Comparison of ENCODE assay signal across 9 cellular contexts in the genomic region with DNA sequence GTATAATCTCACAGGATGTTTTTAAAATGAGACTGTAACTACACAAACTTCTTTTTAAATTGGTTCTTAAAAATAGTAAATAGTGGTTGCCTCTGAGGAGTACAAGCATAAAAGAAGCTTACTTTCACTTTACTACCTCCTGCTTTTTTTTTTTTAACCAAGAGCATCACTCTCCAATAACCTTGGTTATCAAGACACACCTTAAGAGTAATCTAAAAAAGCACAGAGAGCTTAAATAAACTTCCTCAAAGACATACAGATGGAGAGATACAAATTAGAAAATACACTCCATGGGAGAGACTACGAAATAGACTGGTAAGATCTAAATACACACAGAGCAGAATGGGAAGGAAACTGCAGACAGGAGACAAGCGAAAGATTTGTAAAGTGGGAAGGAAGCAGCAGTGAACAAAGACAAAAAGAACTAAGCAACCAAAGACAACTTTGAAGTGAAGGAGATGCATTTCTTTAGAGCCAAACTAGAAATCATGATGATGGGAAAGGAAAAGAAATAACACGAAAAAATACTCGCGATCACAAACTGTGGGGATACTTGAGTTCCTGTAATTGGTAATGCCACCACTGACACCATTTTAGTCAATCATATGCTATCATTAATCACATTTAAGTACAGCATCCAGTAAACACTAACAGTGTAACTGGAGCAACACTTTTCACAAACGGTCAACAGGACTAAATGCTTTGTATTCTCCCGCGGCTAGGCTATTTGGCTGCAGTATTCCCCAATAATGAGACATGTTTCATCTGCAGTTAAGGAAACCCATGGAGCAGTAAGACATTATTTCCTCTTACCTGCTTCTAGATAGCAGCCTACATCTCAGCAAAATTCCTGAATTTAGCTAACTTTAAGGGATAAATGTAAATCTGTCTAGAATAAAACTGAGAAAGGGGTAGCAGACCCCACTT. TPM values are rescaled to one million over a fixed set of nuclear protein-coding genes. Genes with fewer than 3 reads are reported as not detected.
DNase-seq lines count a peak whose midpoint lies in the region; ATAC-seq and TF ChIP-seq lines count a peak whose summit lies in the region.
"Had no signal": no experiment of that assay in that cellular context is flagged by ENCODE, and none has a peak within 500 bp of the region (broad histone marks: within the 10 kb centered on the region; RNA-seq: fewer than 3 reads in every experiment).

No MANE protein-coding gene starts in this region.

- H3K9ac ChIP-seq in rectal smooth muscle tissue (ENCODE audit: low read length) = no peak overlapping the region

- H3K9me3 Mint-ChIP-seq in T-cell = no peaks in the 10 kb centered on the region

- H3K9me3 ChIP-seq in cardiac muscle cell (ENCODE audit: low read depth) = no peaks in the 10 kb centered on the region

- TF ChIP-seq CTCF in cardiac muscle cell (IDR thresholded peaks at IDR 0.05; ENCODE audit: low read depth, low read length) = no peak
- no peak for TF ChIP-seq CTCF in fibroblast of the aortic adventitia (IDR thresholded peaks at IDR 0.05; ENCODE audit: insufficient read depth, low read length)

- no peaks in the 10 kb centered on the region for H3K27me3 ChIP-seq in cardiac muscle cell
- no peaks in the 10 kb centered on the region for H3K27me3 ChIP-seq in rectal smooth muscle tissue (ENCODE audit: control insufficient read depth, insufficient read depth, low read length)

- POLR2A ChIA-PET in T-cell (lab: Charles Lee) = interaction anchor here (0.5 to 0.9 kb wide), 4 partner anchors 9 to 1337 kb away, joined by 4 to 7 read pairs (median 6); no protein-coding TSS in a partner anchor

- H3K4me1 ChIP-seq in cardiac muscle cell (ENCODE audit: low read depth) (peaks cover 73% of the 10 kb centered on the region), rectal smooth muscle tissue (ENCODE audit: control insufficient read depth, insufficient read depth, low read length) (peaks cover 5% of the 10 kb centered on the region)

- peak overlapping the region; percentile 89 for H3K27ac Mint-ChIP-seq in T-cell

- peak overlapping the region; percentile 1 for H3K4me3 ChIP-seq in cardiac muscle cell
- H3K4me3 ChIP-seq in fibroblast of the aortic adventitia (ENCODE audit: low read depth, low read length) = peak overlapping the region; percentile 19
- H3K4me3 ChIP-seq in rectal smooth muscle tissue (ENCODE audit: low read length) = peak overlapping the region; percentile 29

- H3K27ac ChIP-seq in cardiac muscle cell (peak overlapping the region; percentile 54), rectal smooth muscle tissue (ENCODE audit: low read depth, low read length) (no peak overlapping the region)
- H3K27ac ChIP-seq: epithelial cell of prostate had no signal

- DNase-seq in cardiac muscle cell (ENCODE audit: low read depth in 1 of 2, low spot score in 1 of 2) (peak in 1 of 2 donors; percentile 42), cardiac septum (ENCODE audit: low spot score) (no peak), T-cell (no peak), fibroblast of the aortic adventitia (ENCODE audit: low read depth) (peak; percentile 28), NCI-H2196 (lab: John Stamatoyannopoulos, UW; ENCODE audit: unreplicated experiment) (no peak), OCI-M2 (lab: John Stamatoyannopoulos, UW; ENCODE audit: unreplicated experiment) (no peak), putamen (ENCODE audit: low spot score) (no peak)

- peaks cover 8% of the 10 kb centered on the region for H3K36me3 Mint-ChIP-seq in T-cell

- peak overlapping the region; percentile 74 to 80 (median 79) for H3K4me3 Mint-ChIP-seq in T-cell

- intact Hi-C loops in cardiac septum (cut with DNase I) = no loop called here

- peaks cover 81 to 87% (median 83%) of the 10 kb centered on the region in 3 donors for H3K4me1 Mint-ChIP-seq in T-cell

- no peaks in the 10 kb centered on the region for H3K36me3 ChIP-seq in cardiac muscle cell
- H3K36me3 ChIP-seq in rectal smooth muscle tissue (ENCODE audit: control insufficient read depth, insufficient read depth, low read length) = no peaks in the 10 kb centered on the region

- ATAC-seq in T-cell (replicated peaks in 1 of 4) = peak; percentile 59 to 83 (median 70)

- no peaks in the 10 kb centered on the region for H3K27me3 Mint-ChIP-seq in T-cell

- CTCF ChIA-PET in T-cell (lab: Charles Lee) = interaction anchor here in 1 of 2 donors (0.5 to 0.7 kb wide), 4 partner anchors 8 to 466 kb away, joined by 3 to 8 read pairs (median 3); partner anchors contain the start of gene SINHCAF

RNA-seq across cellular contexts. Expression of gene SINHCAF, which starts 8.2 kb away (rescaled TPM):
- total RNA-seq in cardiac muscle cell (137 and 176 TPM in 2 replicates), cardiac septum (10.3 TPM), T-cell (10 to 100 TPM; 70.3 to 93.2 (median 85.0) TPM), fibroblast of the aortic adventitia (ENCODE audit: low replicate concordance) (4.4 and 14.9 TPM in 2 replicates)
- 102 and 172 TPM in 2 replicates for polyA plus RNA-seq in cardiac muscle cell
